In genomic region chr2:100952512-100952911, GRCh38 we compare ENCODE assay signal across 13 cellular contexts. TPM values are rescaled to one million over a fixed set of nuclear protein-coding genes. Genes with fewer than 3 reads are reported as not detected.
DNase-seq lines count a peak whose midpoint lies in the region; ATAC-seq and TF ChIP-seq lines count a peak whose summit lies in the region.
"Had no signal": no experiment of that assay in that cellular context is flagged by ENCODE, and none has a peak within 500 bp of the region (broad histone marks: within the 10 kb centered on the region; RNA-seq: fewer than 3 reads in every experiment).

No MANE protein-coding gene starts in this region.

- no peaks in the 10 kb centered on the region for H3K36me3 ChIP-seq in Caco-2 (ENCODE audit: control insufficient read depth, insufficient read depth, low read length)

- no peaks in the 10 kb centered on the region for H3K9me3 ChIP-seq in Caco-2

- BruUV-seq in Caco-2 (replicated peaks; lab: Mats Ljungman, UMichigan), result no TSS peak

- H3K27me3 ChIP-seq in Caco-2 (replicated peaks; ENCODE audit: control insufficient read depth, insufficient read depth, low read length), result no peaks in the 10 kb centered on the region

- H3K4me1 ChIP-seq in Caco-2, result no peaks in the 10 kb centered on the region

- H3K27me3 Mint-ChIP-seq in activated CD4-positive, alpha-beta T cell treated with anti-CD3 and anti-CD28 coated beads for 36 hours, result no peaks in the 10 kb centered on the region
- peaks cover 8% of the 10 kb centered on the region for H3K27me3 Mint-ChIP-seq in activated naive CD4-positive, alpha-beta T cell treated with anti-CD3 and anti-CD28 coated beads, Interleukin-2, amount 10 ng/mL, durations not matched to agents 7 days and 5 days
- H3K27me3 Mint-ChIP-seq in activated T-helper 17 cell treated with anti-CD3 and anti-CD28 coated beads, Interleukin-2, amount 50 U/mL, for 72 hours, result no peaks in the 10 kb centered on the region
- peaks cover 3% of the 10 kb centered on the region for H3K27me3 Mint-ChIP-seq in Caco-2 (ENCODE audit: insufficient read depth, unreplicated experiment)

- no peak overlapping the region for H3K4me3 ChIP-seq in Caco-2 (ENCODE audit: low read depth, low read length)

- POLR2A ChIA-PET in activated CD4-positive, alpha-beta T cell treated with anti-CD3 and anti-CD28 coated beads for 36 hours (lab: Charles Lee), result no interaction called here
- POLR2A ChIA-PET in Caco-2 (lab: Charles Lee), result no interaction called here

- CTCF ChIA-PET in activated CD4-positive, alpha-beta T cell treated with anti-CD3 and anti-CD28 coated beads for 36 hours (lab: Charles Lee), result no interaction called here
- CTCF ChIA-PET in activated naive CD4-positive, alpha-beta T cell treated with anti-CD3 and anti-CD28 coated beads, Interleukin-2, amount 10 ng/mL, durations not matched to agents 7 days and 5 days (lab: Charles Lee), result no interaction called here
- CTCF ChIA-PET in Caco-2 (lab: Charles Lee), result no interaction called here

- no peak for DNase-seq in activated CD4-positive, alpha-beta T cell treated with anti-CD3 and anti-CD28 coated beads for 36 hours
- DNase-seq in activated CD4-positive, alpha-beta T cell treated with anti-CD3 and anti-CD28 coated beads for 48 hours, result no peak
- no peak for DNase-seq in activated naive CD4-positive, alpha-beta T cell treated with anti-CD3 and anti-CD28 coated beads, Interleukin-2, amount 10 ng/mL, durations not matched to agents 7 days and 5 days
- DNase-seq in activated naive CD4-positive, alpha-beta T cell (lab: John Stamatoyannopoulos, UW), result no peak
- DNase-seq in stimulated activated naive CD8-positive, alpha-beta T cell treated with anti-CD3 and anti-CD28 coated beads, Interleukin-15, Interleukin-2, amounts not matched to agents 100 U/mL and 50 U/mL, for 24 hours, result no peak
- DNase-seq in Caco-2, result no peak
- DNase-seq in NCI-H1105 (lab: John Stamatoyannopoulos, UW), result no peak
- DNase-seq: CD8-positive, alpha-beta T cell; COR-L47; HCEC 1CT; HFFc6 had no signal

- TF ChIP-seq CTCF in Caco-2 (IDR thresholded peaks at IDR 0.05; ENCODE audit: insufficient read depth in 1 of 2, low read depth in 1 of 2, low read length in 1 of 2, severe bottlenecking in 1 of 2, unreplicated experiment in 1 of 2), result no peak

- H3K36me3 Mint-ChIP-seq in activated CD4-positive, alpha-beta T cell treated with anti-CD3 and anti-CD28 coated beads for 36 hours (ENCODE audit: low read depth), result no peaks in the 10 kb centered on the region
- peaks cover 2% of the 10 kb centered on the region for H3K36me3 Mint-ChIP-seq in activated naive CD4-positive, alpha-beta T cell treated with anti-CD3 and anti-CD28 coated beads, Interleukin-2, amount 10 ng/mL, durations not matched to agents 7 days and 5 days
- no peaks in the 10 kb centered on the region for H3K36me3 Mint-ChIP-seq in activated T-helper 17 cell treated with anti-CD3 and anti-CD28 coated beads, Interleukin-2, amount 50 U/mL, for 72 hours (ENCODE audit: low read depth)
- no peaks in the 10 kb centered on the region for H3K36me3 Mint-ChIP-seq in Caco-2 (ENCODE audit: insufficient read depth, unreplicated experiment)
- H3K36me3 Mint-ChIP-seq: CD14-positive monocyte had no signal

- intact Hi-C loops in activated CD4-positive, alpha-beta T cell treated with anti-CD3 and anti-CD28 coated beads for 36 hours (cut with DNase I, micrococcal nuclease), result no loop called here
- intact Hi-C loops in Caco-2 (cut with micrococcal nuclease; ENCODE audit: unreplicated experiment), result no loop called here

- peaks cover 12% of the 10 kb centered on the region for H3K4me1 Mint-ChIP-seq in activated CD4-positive, alpha-beta T cell treated with anti-CD3 and anti-CD28 coated beads for 36 hours
- peaks cover 29% of the 10 kb centered on the region for H3K4me1 Mint-ChIP-seq in activated naive CD4-positive, alpha-beta T cell treated with anti-CD3 and anti-CD28 coated beads, Interleukin-2, amount 10 ng/mL, durations not matched to agents 7 days and 5 days
- peaks cover 4% of the 10 kb centered on the region for H3K4me1 Mint-ChIP-seq in activated T-helper 17 cell treated with anti-CD3 and anti-CD28 coated beads, Interleukin-2, amount 50 U/mL, for 72 hours
- no peaks in the 10 kb centered on the region for H3K4me1 Mint-ChIP-seq in Caco-2 (ENCODE audit: low read depth, unreplicated experiment)

- no peaks in the 10 kb centered on the region for H3K9me3 Mint-ChIP-seq in activated CD4-positive, alpha-beta T cell treated with anti-CD3 and anti-CD28 coated beads for 36 hours (ENCODE audit: low read depth)
- H3K9me3 Mint-ChIP-seq in activated naive CD4-positive, alpha-beta T cell treated with anti-CD3 and anti-CD28 coated beads, Interleukin-2, amount 10 ng/mL, durations not matched to agents 7 days and 5 days, result no peaks in the 10 kb centered on the region
- H3K9me3 Mint-ChIP-seq in activated T-helper 17 cell treated with anti-CD3 and anti-CD28 coated beads, Interleukin-2, amount 50 U/mL, for 72 hours, result no peaks in the 10 kb centered on the region
- H3K9me3 Mint-ChIP-seq in Caco-2 (ENCODE audit: unreplicated experiment), result no peaks in the 10 kb centered on the region
- H3K9me3 Mint-ChIP-seq: CD8-positive, alpha-beta T cell; HFFc6 had no signal

- H3K4me3 Mint-ChIP-seq in activated CD4-positive, alpha-beta T cell treated with anti-CD3 and anti-CD28 coated beads for 36 hours, result no peak overlapping the region
- no peak overlapping the region for H3K4me3 Mint-ChIP-seq in activated naive CD4-positive, alpha-beta T cell treated with anti-CD3 and anti-CD28 coated beads, Interleukin-2, amount 10 ng/mL, durations not matched to agents 7 days and 5 days
- H3K4me3 Mint-ChIP-seq in activated T-helper 17 cell treated with anti-CD3 and anti-CD28 coated beads, Interleukin-2, amount 50 U/mL, for 72 hours, result no peak overlapping the region
- H3K4me3 Mint-ChIP-seq in Caco-2 (ENCODE audit: unreplicated experiment), result no peak overlapping the region
- H3K4me3 Mint-ChIP-seq: CD14-positive monocyte; CD8-positive, alpha-beta T cell; HFFc6 had no signal

- ATAC-seq in activated CD4-positive, alpha-beta T cell treated with anti-CD3 and anti-CD28 coated beads for 36 hours, result peak; percentile 39
- ATAC-seq in activated T-helper 17 cell treated with anti-CD3 and anti-CD28 coated beads, Interleukin-2, amount 50 U/mL, for 72 hours (replicated peaks), result peak; percentile 70
- ATAC-seq in stimulated activated naive CD8-positive, alpha-beta T cell treated with anti-CD3 and anti-CD28 coated beads, Interleukin-15, Interleukin-2, amounts not matched to agents 100 U/mL and 50 U/mL, for 24 hours, result peak; percentile 44

- H3K27ac Mint-ChIP-seq in activated CD4-positive, alpha-beta T cell treated with anti-CD3 and anti-CD28 coated beads for 36 hours, result peak overlapping the region; percentile 59
- peak overlapping the region; percentile 8 for H3K27ac Mint-ChIP-seq in activated naive CD4-positive, alpha-beta T cell treated with anti-CD3 and anti-CD28 coated beads, Interleukin-2, amount 10 ng/mL, durations not matched to agents 7 days and 5 days
- peak overlapping the region; percentile 50 for H3K27ac Mint-ChIP-seq in activated T-helper 17 cell treated with anti-CD3 and anti-CD28 coated beads, Interleukin-2, amount 50 U/mL, for 72 hours
- H3K27ac Mint-ChIP-seq in Caco-2 (ENCODE audit: unreplicated experiment), result no peak overlapping the region
- H3K27ac Mint-ChIP-seq: CD14-positive monocyte; CD8-positive, alpha-beta T cell; HFFc6 had no signal

RNA-seq across cellular contexts. Expression of gene RPL31, which starts 49.6 kb away (rescaled TPM):
- total RNA-seq in activated CD4-positive, alpha-beta T cell treated with anti-CD3 and anti-CD28 coated beads for 36 hours, result 1,000 to 10,000 TPM in 1 of 2 experiments, 100 to 1,000 TPM in 1; 889 to 1,817 TPM
- 1,000 to 10,000 TPM; 1,159 to 1,593 TPM for total RNA-seq in activated T-helper 17 cell treated with anti-CD3 and anti-CD28 coated beads, Interleukin-2, amount 50 U/mL, for 72 hours
- total RNA-seq in Caco-2 (2022), result 2,026 and 2,057 TPM in 2 replicates
